1 cellular context compared by ENCODE assay signal in the genomic region with DNA sequence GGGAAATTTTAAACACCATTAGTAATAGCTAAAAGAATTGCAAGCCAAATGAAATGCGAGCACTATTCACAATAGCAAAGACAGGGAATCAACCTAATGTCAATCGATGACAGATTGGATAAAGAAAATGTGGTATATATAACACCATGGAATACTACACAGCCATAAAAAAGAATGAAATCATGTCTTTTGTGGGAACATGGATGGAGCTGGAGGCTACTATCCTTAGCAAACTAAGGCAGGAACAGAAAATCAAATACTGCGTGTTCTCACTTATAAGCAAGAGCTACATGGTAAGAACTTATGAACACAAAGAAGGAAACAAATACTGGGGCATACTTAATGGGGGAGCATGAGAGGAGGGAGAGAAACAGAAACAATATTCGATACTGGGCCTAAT.
TF ChIP-seq lines count a peak whose summit lies in the region.

No MANE protein-coding gene starts in this region.

TF ChIP-seq in K562, 482 proteins besides CTCF, POLR2A, EP300 and RAD21 (continued from another document):
- TF ChIP-seq, protein P1, sequence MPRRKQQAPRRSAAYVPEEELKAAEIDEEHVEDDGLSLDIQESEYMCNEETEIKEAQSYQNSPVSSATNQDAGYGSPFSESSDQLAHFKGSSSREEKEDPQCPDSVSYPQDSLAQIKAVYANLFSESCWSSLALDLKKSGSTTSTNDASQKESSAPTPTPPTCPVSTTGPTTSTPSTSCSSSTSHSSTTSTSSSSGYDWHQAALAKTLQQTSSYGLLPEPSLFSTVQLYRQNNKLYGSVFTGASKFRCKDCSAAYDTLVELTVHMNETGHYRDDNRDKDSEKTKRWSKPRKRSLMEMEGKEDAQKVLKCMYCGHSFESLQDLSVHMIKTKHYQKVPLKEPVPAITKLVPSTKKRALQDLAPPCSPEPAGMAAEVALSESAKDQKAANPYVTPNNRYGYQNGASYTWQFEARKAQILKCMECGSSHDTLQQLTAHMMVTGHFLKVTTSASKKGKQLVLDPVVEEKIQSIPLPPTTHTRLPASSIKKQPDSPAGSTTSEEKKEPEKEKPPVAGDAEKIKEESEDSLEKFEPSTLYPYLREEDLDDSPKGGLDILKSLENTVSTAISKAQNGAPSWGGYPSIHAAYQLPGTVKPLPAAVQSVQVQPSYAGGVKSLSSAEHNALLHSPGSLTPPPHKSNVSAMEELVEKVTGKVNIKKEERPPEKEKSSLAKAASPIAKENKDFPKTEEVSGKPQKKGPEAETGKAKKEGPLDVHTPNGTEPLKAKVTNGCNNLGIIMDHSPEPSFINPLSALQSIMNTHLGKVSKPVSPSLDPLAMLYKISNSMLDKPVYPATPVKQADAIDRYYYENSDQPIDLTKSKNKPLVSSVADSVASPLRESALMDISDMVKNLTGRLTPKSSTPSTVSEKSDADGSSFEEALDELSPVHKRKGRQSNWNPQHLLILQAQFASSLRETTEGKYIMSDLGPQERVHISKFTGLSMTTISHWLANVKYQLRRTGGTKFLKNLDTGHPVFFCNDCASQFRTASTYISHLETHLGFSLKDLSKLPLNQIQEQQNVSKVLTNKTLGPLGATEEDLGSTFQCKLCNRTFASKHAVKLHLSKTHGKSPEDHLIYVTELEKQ (CRISPR knock-in tag; IDR thresholded peaks at IDR 0.05): no peak
- no peak for TF ChIP-seq FOXK2 (conservative IDR thresholded peaks at IDR 0.05 in 1 of 2, IDR thresholded peaks at IDR 0.05 in 1 of 2; ENCODE audit: low read depth in 2 of 2)
